Comparison of ENCODE assay signal across 16 cellular contexts in genomic region chr1:156494309-156494895, GRCh38. TPM values are rescaled to one million over a fixed set of nuclear protein-coding genes. Genes with fewer than 3 reads are reported as not detected.
A peak's percentile ranks its signal among the peaks of the same experiment; 100 is the strongest.
DNase-seq lines count a peak whose midpoint lies in the region; ATAC-seq, FAIRE-seq and TF ChIP-seq lines count a peak whose summit lies in the region.
"Had no signal": no experiment of that assay in that cellular context is flagged by ENCODE, and none has a peak within 500 bp of the region (broad histone marks: within the 10 kb centered on the region; RNA-seq: fewer than 3 reads in every experiment).

No MANE protein-coding gene starts in this region.

- TF ChIP-seq CTCF in lower lobe of right lung (IDR thresholded peaks at IDR 0.05): no peak
- no peak for TF ChIP-seq CTCF in testis (IDR thresholded peaks at IDR 0.05)
- TF ChIP-seq CTCF in left lung (IDR thresholded peaks at IDR 0.05): no peak

- H3K36me3 ChIP-seq in lower lobe of right lung (peaks cover 13% of the 10 kb centered on the region), testis (ENCODE audit: low read depth, missing control alignments) (no peaks in the 10 kb centered on the region), left lung (no peaks in the 10 kb centered on the region)

- no peaks in the 10 kb centered on the region for H3K9me3 Mint-ChIP-seq in activated CD4-positive, alpha-beta T cell treated with anti-CD3 and anti-CD28 coated beads for 36 hours (ENCODE audit: low read depth)
- H3K9me3 Mint-ChIP-seq: activated naive CD4-positive, alpha-beta T cell treated with anti-CD3 and anti-CD28 coated beads, Interleukin-2, amount 10 ng/mL, durations not matched to agents 7 days and 5 days had no signal

- H3K4me3 ChIP-seq in lower lobe of right lung: no peak overlapping the region
- no peak overlapping the region for H3K4me3 ChIP-seq in testis
- H3K4me3 ChIP-seq in left lung: no peak overlapping the region
- H3K4me3 ChIP-seq: SK-N-MC had no signal

- no peaks in the 10 kb centered on the region for H3K9me3 ChIP-seq in lower lobe of right lung
- no peaks in the 10 kb centered on the region for H3K9me3 ChIP-seq in testis
- no peaks in the 10 kb centered on the region for H3K9me3 ChIP-seq in left lung

- peaks cover 9% of the 10 kb centered on the region for H3K36me3 Mint-ChIP-seq in activated CD4-positive, alpha-beta T cell treated with anti-CD3 and anti-CD28 coated beads for 36 hours (ENCODE audit: low read depth)

- H3K4me1 ChIP-seq in lower lobe of right lung (peaks cover 98% of the 10 kb centered on the region), testis (peaks cover 96% of the 10 kb centered on the region), left lung (peaks cover 87 to 100% of the 10 kb centered on the region in 2 donors)

- no peaks in the 10 kb centered on the region for H3K27me3 Mint-ChIP-seq in activated CD4-positive, alpha-beta T cell treated with anti-CD3 and anti-CD28 coated beads for 36 hours
- H3K27me3 Mint-ChIP-seq: activated naive CD4-positive, alpha-beta T cell treated with anti-CD3 and anti-CD28 coated beads, Interleukin-2, amount 10 ng/mL, durations not matched to agents 7 days and 5 days had no signal

- TF ChIP-seq POLR2A in testis (IDR thresholded peaks at IDR 0.05): no peak

- no peak for ATAC-seq in activated CD4-positive, alpha-beta T cell treated with anti-CD3 and anti-CD28 coated beads for 36 hours
- ATAC-seq in lower lobe of right lung (no peak), left lung (no peak)
- ATAC-seq: HCT116 had no signal

- H3K27me3 ChIP-seq in lower lobe of right lung (ENCODE audit: low read depth) (no peaks in the 10 kb centered on the region), testis (no peaks in the 10 kb centered on the region), left lung (no peaks in the 10 kb centered on the region)

- CTCF ChIA-PET in activated CD4-positive, alpha-beta T cell treated with anti-CD3 and anti-CD28 coated beads for 36 hours (lab: Charles Lee): interaction anchor here (0.9 to 5.0 kb wide), 3 partner anchors 8 to 15 kb away, joined by 4 to 33 read pairs (median 4); no protein-coding TSS in a partner anchor

- peaks cover 96% of the 10 kb centered on the region for H3K4me1 Mint-ChIP-seq in activated CD4-positive, alpha-beta T cell treated with anti-CD3 and anti-CD28 coated beads for 36 hours

- peak overlapping the region; percentile 33 for H3K27ac Mint-ChIP-seq in activated CD4-positive, alpha-beta T cell treated with anti-CD3 and anti-CD28 coated beads for 36 hours
- H3K27ac Mint-ChIP-seq: activated naive CD4-positive, alpha-beta T cell treated with anti-CD3 and anti-CD28 coated beads, Interleukin-2, amount 10 ng/mL, durations not matched to agents 7 days and 5 days had no signal

- WGBS in testis, 2 donors: 41 to 45% methylated on average over 7 of the region's 7 CpGs

- DNase-seq in activated CD4-positive, alpha-beta T cell treated with anti-CD3 and anti-CD28 coated beads for 36 hours: no peak
- no peak for DNase-seq in activated CD4-positive, alpha-beta T cell treated with anti-CD3 and anti-CD28 coated beads for 4 hours
- DNase-seq in lower lobe of right lung (no peak), testis (no peak), medulla oblongata (ENCODE audit: extremely low spot score) (no peak), left lung (no peak), RCC 7860 (ENCODE audit: low spot score) (no peak)
- DNase-seq: 8988T; activated CD4-positive, alpha-beta T cell treated with anti-CD3 and anti-CD28 coated beads, Interleukin-2, amount 50 U/mL, for 48 hours; activated naive CD4-positive, alpha-beta T cell treated with anti-CD3 and anti-CD28 coated beads, Interleukin-2, amount 10 ng/mL, durations not matched to agents 7 days and 5 days; DMS 273 treated with DMSO at 0.1 percent for 48 hours; NCI-H1048; NCI-H524 treated with DMSO at 0.1 percent for 48 hours had no signal

- H3K27ac ChIP-seq in angular gyrus (ENCODE audit: low read depth, low read length) (peak overlapping the region; percentile 24), lower lobe of right lung (peak overlapping the region; percentile 47), testis (peak overlapping the region; percentile 31 to 48), left lung (no peak overlapping the region)
- H3K27ac ChIP-seq: SK-N-MC had no signal

- no peak for FAIRE-seq in RCC 7860 (lab: Jason Lieb, UNC)

- POLR2A ChIA-PET in activated CD4-positive, alpha-beta T cell treated with anti-CD3 and anti-CD28 coated beads for 36 hours (lab: Charles Lee): no interaction called here

- H3K4me3 Mint-ChIP-seq in activated CD4-positive, alpha-beta T cell treated with anti-CD3 and anti-CD28 coated beads for 36 hours: no peak overlapping the region
- H3K4me3 Mint-ChIP-seq: activated naive CD4-positive, alpha-beta T cell treated with anti-CD3 and anti-CD28 coated beads, Interleukin-2, amount 10 ng/mL, durations not matched to agents 7 days and 5 days had no signal

- intact Hi-C loops in activated CD4-positive, alpha-beta T cell treated with anti-CD3 and anti-CD28 coated beads for 36 hours (cut with DNase I, micrococcal nuclease): no loop called here
- intact Hi-C loops in lower lobe of right lung (cut with DNase I) (no loop called here), testis (cut with DNase I; ENCODE audit: low total_unique reads) (no loop called here), left lung (cut with DNase I) (no loop called here)

RNA-seq across cellular contexts. Expression of gene MEF2D, which starts 6.2 kb away (rescaled TPM):
- total RNA-seq in activated CD4-positive, alpha-beta T cell treated with anti-CD3 and anti-CD28 coated beads for 36 hours: 10 to 100 TPM; 32.1 to 33.6 TPM
- total RNA-seq in lower lobe of right lung: 51.0 TPM
- 100 to 1,000 TPM in 1 of 2 donors, 10 to 100 TPM in 1; 96.8 to 113 TPM for total RNA-seq in testis
- 34.4 TPM for polyA plus RNA-seq in testis (ENCODE audit: insufficient read depth, low read depth, low replicate concordance)
- 10 to 100 TPM; 45.4 to 52.8 TPM for total RNA-seq in left lung

Comparison
In these comparisons a context has a peak if more than half of its experiments do, and no peak if none do; other contexts are left out.
1. H3K27ac ChIP-seq: peak in angular gyrus (single experiment), lower lobe of right lung (single experiment) and testis (2 of 2); none in left lung (0 of 2).